Comparison of ENCODE assay signal across 14 cellular contexts in the genomic region with DNA sequence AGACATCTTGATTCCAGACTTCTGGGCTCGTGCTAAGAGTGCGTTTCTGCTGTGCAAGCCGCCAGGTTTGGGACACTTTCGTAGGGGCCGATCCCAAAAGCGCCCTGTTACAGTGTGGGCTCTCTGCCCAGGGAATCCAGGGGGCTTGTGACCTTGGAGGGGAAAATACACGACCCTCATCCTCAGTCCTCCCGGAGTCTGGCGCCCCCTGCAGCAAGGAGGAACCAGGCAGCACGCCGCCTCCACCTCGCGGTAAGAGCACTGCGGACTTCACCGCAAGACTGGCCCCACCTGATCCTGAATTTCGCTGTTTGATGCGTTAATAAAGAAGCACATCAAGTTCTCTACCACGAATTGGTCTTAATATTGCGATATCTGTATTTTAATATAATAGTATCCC. TPM values are rescaled to one million over a fixed set of nuclear protein-coding genes. Genes with fewer than 3 reads are reported as not detected.
DNase-seq lines count a peak whose midpoint lies in the region; ATAC-seq and TF ChIP-seq lines count a peak whose summit lies in the region.
"Had no signal": no experiment of that assay in that cellular context is flagged by ENCODE, and none has a peak within 500 bp of the region (broad histone marks: within the 10 kb centered on the region; RNA-seq: fewer than 3 reads in every experiment).

No MANE protein-coding gene starts in this region.

- H3K4me1 Mint-ChIP-seq in glutamatergic neuron (ENCODE audit: low read depth, unreplicated experiment): peaks cover 19% of the 10 kb centered on the region
- H3K4me1 Mint-ChIP-seq in activated naive CD8-positive, alpha-beta T cell treated with anti-CD3 and anti-CD28 coated beads for 36 hours: peaks cover 17% of the 10 kb centered on the region

- H3K27me3 Mint-ChIP-seq in glutamatergic neuron (ENCODE audit: unreplicated experiment): peaks cover 12% of the 10 kb centered on the region
- no peaks in the 10 kb centered on the region for H3K27me3 Mint-ChIP-seq in activated naive CD8-positive, alpha-beta T cell treated with anti-CD3 and anti-CD28 coated beads for 36 hours
- H3K27me3 Mint-ChIP-seq: activated naive CD8-positive, alpha-beta T cell treated with anti-CD3 and anti-CD28 coated beads, Interleukin-2, amount 10 ng/mL, durations not matched to agents 7 days and 5 days had no signal

- H3K9me3 Mint-ChIP-seq in glutamatergic neuron (ENCODE audit: unreplicated experiment): peaks cover 9% of the 10 kb centered on the region
- no peaks in the 10 kb centered on the region for H3K9me3 Mint-ChIP-seq in activated naive CD8-positive, alpha-beta T cell treated with anti-CD3 and anti-CD28 coated beads for 36 hours
- H3K9me3 Mint-ChIP-seq: activated naive CD8-positive, alpha-beta T cell treated with anti-CD3 and anti-CD28 coated beads, Interleukin-2, amount 10 ng/mL, durations not matched to agents 7 days and 5 days had no signal

- DNase-seq in AG10803 (ENCODE audit: low read depth) (no peak), GM12865 (ENCODE audit: low read depth) (no peak), glutamatergic neuron (peak; percentile 69), A172 (ENCODE audit: low spot score) (no peak), RKO (ENCODE audit: low spot score) (no peak)
- no peak for DNase-seq in activated naive CD8-positive, alpha-beta T cell treated with anti-CD3 and anti-CD28 coated beads for 36 hours
- DNase-seq: activated CD4-positive, alpha-beta T cell treated with anti-CD3 and anti-CD28 coated beads, Interleukin-2, amount 50 U/mL, for 4 hours; activated naive CD8-positive, alpha-beta T cell treated with anti-CD3 and anti-CD28 coated beads, Interleukin-2, amount 10 ng/mL, durations not matched to agents 7 days and 5 days; effector CD4-positive, alpha-beta T cell; NCI-H510A treated with DMSO at 0.1 percent for 48 hours had no signal

- TF ChIP-seq CTCF in AG10803 (conservative IDR thresholded peaks at IDR 0.05; ENCODE audit: low read length) (peak; percentile 28), GM12865 (IDR thresholded peaks at IDR 0.05; ENCODE audit: insufficient read depth, low read depth, low read length, missing control alignments) (peak; percentile 12), VCaP (conservative IDR thresholded peaks at IDR 0.05) (peak; percentile 40; the same call in 1 of the 2 replicates), glutamatergic neuron (IDR thresholded peaks at IDR 0.05; ENCODE audit: partially characterized antibody, unreplicated experiment) (peak; percentile 67)

- peak overlapping the region; percentile 49 for H3K4me3 Mint-ChIP-seq in glutamatergic neuron (ENCODE audit: unreplicated experiment)
- H3K4me3 Mint-ChIP-seq in activated naive CD8-positive, alpha-beta T cell treated with anti-CD3 and anti-CD28 coated beads for 36 hours: no peak overlapping the region
- H3K4me3 Mint-ChIP-seq: activated naive CD8-positive, alpha-beta T cell treated with anti-CD3 and anti-CD28 coated beads, Interleukin-2, amount 10 ng/mL, durations not matched to agents 7 days and 5 days had no signal

- no peak overlapping the region for H3K4me3 ChIP-seq in AG10803 (ENCODE audit: low read length)
- no peak overlapping the region for H3K4me3 ChIP-seq in GM12865 (ENCODE audit: low read depth, low read length)
- H3K4me3 ChIP-seq: upper lobe of left lung had no signal

- no peak overlapping the region for H3K27ac Mint-ChIP-seq in glutamatergic neuron (ENCODE audit: unreplicated experiment)
- H3K27ac Mint-ChIP-seq in activated naive CD8-positive, alpha-beta T cell treated with anti-CD3 and anti-CD28 coated beads for 36 hours: no peak overlapping the region
- H3K27ac Mint-ChIP-seq: activated naive CD8-positive, alpha-beta T cell treated with anti-CD3 and anti-CD28 coated beads, Interleukin-2, amount 10 ng/mL, durations not matched to agents 7 days and 5 days had no signal

- ATAC-seq in GM21717 (IDR thresholded peaks at IDR 0.05; ENCODE audit: unreplicated experiment): no peak

- H3K27ac ChIP-seq in VCaP: no peak overlapping the region
- H3K27ac ChIP-seq: upper lobe of left lung had no signal

- H3K36me3 Mint-ChIP-seq in glutamatergic neuron (ENCODE audit: unreplicated experiment): peaks cover 5% of the 10 kb centered on the region
- H3K36me3 Mint-ChIP-seq in activated naive CD8-positive, alpha-beta T cell treated with anti-CD3 and anti-CD28 coated beads for 36 hours: peaks cover 34% of the 10 kb centered on the region

RNA-seq across cellular contexts. Expression of gene POLRMT, which starts 5.2 kb away (rescaled TPM):
- 79.9 TPM for total RNA-seq in glutamatergic neuron (ENCODE audit: unreplicated experiment)
- 10 to 100 TPM; 73.3 to 74.6 TPM for total RNA-seq in activated naive CD8-positive, alpha-beta T cell treated with anti-CD3 and anti-CD28 coated beads for 36 hours
- 42.7 and 58.4 TPM in 2 replicates for total RNA-seq in A172 (2014; rRNA removed; shearing (Covaris generic))

RNA-seq across cellular contexts. Expression of gene FGF22, which starts 11.5 kb away (rescaled TPM):
- total RNA-seq in glutamatergic neuron (ENCODE audit: unreplicated experiment): 1.5 TPM
- not detected for total RNA-seq in activated naive CD8-positive, alpha-beta T cell treated with anti-CD3 and anti-CD28 coated beads for 36 hours
- 0.17 TPM in 1 of 2 replicates, not detected in the other for total RNA-seq in A172 (2014; rRNA removed; shearing (Covaris generic))
- total RNA-seq: skeletal muscle tissue had no signal

RNA-seq across cellular contexts. Expression of gene RNF126, which starts 34.8 kb away (rescaled TPM):
- total RNA-seq in glutamatergic neuron (ENCODE audit: unreplicated experiment): 51.7 TPM
- 100 to 1,000 TPM; 106 to 108 TPM for total RNA-seq in activated naive CD8-positive, alpha-beta T cell treated with anti-CD3 and anti-CD28 coated beads for 36 hours
- total RNA-seq in A172 (2014; rRNA removed; shearing (Covaris generic)): 40.9 and 62.4 TPM in 2 replicates

RNA-seq across cellular contexts. Expression of gene HCN2, which starts 38.5 kb away (rescaled TPM):
- total RNA-seq in glutamatergic neuron (ENCODE audit: unreplicated experiment): 33.2 TPM
- total RNA-seq in activated naive CD8-positive, alpha-beta T cell treated with anti-CD3 and anti-CD28 coated beads for 36 hours: under 1 TPM; 0.31 to 0.34 TPM
- total RNA-seq in A172 (2014; rRNA removed; shearing (Covaris generic)): 9.3 and 12.7 TPM in 2 replicates
- total RNA-seq: skeletal muscle tissue had no signal

RNA-seq across cellular contexts. Expression of gene FSTL3, which starts 48.0 kb away (rescaled TPM):
- 10.7 TPM for total RNA-seq in glutamatergic neuron (ENCODE audit: unreplicated experiment)
- 1 to 10 TPM; 6.2 to 6.5 TPM for total RNA-seq in activated naive CD8-positive, alpha-beta T cell treated with anti-CD3 and anti-CD28 coated beads for 36 hours
- 267 and 269 TPM in 2 replicates for total RNA-seq in A172 (2014; rRNA removed; shearing (Covaris generic))

Comparison
In these comparisons a context has a peak if more than half of its experiments do, and no peak if none do; other contexts are left out.
1. CTCF ChIP-seq: peak in every context shown above with its lines; median percentile 67 in glutamatergic neuron; 40 in VCaP; 28 in AG10803; 12 in GM12865.